Comparison of ENCODE assay signal across 15 cellular contexts in genomic region chr17:82006468-82007227, GRCh38. TPM values are rescaled to one million over a fixed set of nuclear protein-coding genes. Genes with fewer than 3 reads are reported as not detected.
DNase-seq lines count a peak whose midpoint lies in the region; ATAC-seq and TF ChIP-seq lines count a peak whose summit lies in the region.
"Had no signal": no experiment of that assay in that cellular context is flagged by ENCODE, and none has a peak within 500 bp of the region (broad histone marks: within the 10 kb centered on the region; RNA-seq: fewer than 3 reads in every experiment).

No MANE protein-coding gene starts in this region.

- CTCF ChIA-PET in activated CD4-positive, alpha-beta memory T cell treated with anti-CD3 and anti-CD28 coated beads, Interleukin-2, amount 10 ng/mL, durations not matched to agents 7 days and 5 days (lab: Charles Lee), result no interaction called here
- CTCF ChIA-PET in GM10248 (lab: Yijun Ruan, JAX), result no interaction called here

- no peaks in the 10 kb centered on the region for H3K9me3 Mint-ChIP-seq in activated CD4-positive, alpha-beta memory T cell treated with anti-CD3 and anti-CD28 coated beads, Interleukin-2, amount 10 ng/mL, durations not matched to agents 7 days and 5 days
- H3K9me3 Mint-ChIP-seq: activated naive CD4-positive, alpha-beta T cell treated with anti-CD3 and anti-CD28 coated beads, Interleukin-2, amount 50 U/mL, for 72 hours; CD4-positive, CD25-positive, alpha-beta regulatory T cell; stimulated activated naive B cell treated with anti-CD40 and anti-IgM and Interleukin-4, amounts not matched to agents 10 μg/mL and 1 μg/mL and 100 μg/mL, for 72 hours had no signal

- no peak for ATAC-seq in GM21619 (IDR thresholded peaks at IDR 0.05; ENCODE audit: unreplicated experiment)
- ATAC-seq: activated naive CD4-positive, alpha-beta T cell treated with anti-CD3 and anti-CD28 coated beads, Interleukin-2, amount 50 U/mL, for 72 hours; stimulated activated naive B cell treated with anti-CD40 and anti-IgM and Interleukin-4, amounts not matched to agents 10 μg/mL and 1 μg/mL and 100 μg/mL, for 72 hours had no signal

- no peaks in the 10 kb centered on the region for H3K4me1 Mint-ChIP-seq in activated CD4-positive, alpha-beta memory T cell treated with anti-CD3 and anti-CD28 coated beads, Interleukin-2, amount 10 ng/mL, durations not matched to agents 7 days and 5 days
- H3K4me1 Mint-ChIP-seq: CD4-positive, CD25-positive, alpha-beta regulatory T cell had no signal

- POLR2A ChIA-PET in activated CD4-positive, alpha-beta memory T cell treated with anti-CD3 and anti-CD28 coated beads, Interleukin-2, amount 10 ng/mL, durations not matched to agents 7 days and 5 days (lab: Charles Lee), result no interaction called here
- POLR2A ChIA-PET in GM10248 (lab: Yijun Ruan, JAX), result no interaction called here

- no peaks in the 10 kb centered on the region for H3K27me3 Mint-ChIP-seq in activated CD4-positive, alpha-beta memory T cell treated with anti-CD3 and anti-CD28 coated beads, Interleukin-2, amount 10 ng/mL, durations not matched to agents 7 days and 5 days
- H3K27me3 Mint-ChIP-seq: CD4-positive, CD25-positive, alpha-beta regulatory T cell; stimulated activated naive B cell treated with anti-CD40 and anti-IgM and Interleukin-4, amounts not matched to agents 10 μg/mL and 1 μg/mL and 100 μg/mL, for 72 hours had no signal

- no peaks in the 10 kb centered on the region for H3K27me3 ChIP-seq in MG63
- H3K27me3 ChIP-seq: dorsolateral prefrontal cortex had no signal

- H3K4me3 ChIP-seq in AG10803 (ENCODE audit: low read length) (no peak overlapping the region), MG63 (no peak overlapping the region)
- H3K4me3 ChIP-seq: lung had no signal

- H3K36me3 ChIP-seq in MG63, result peaks cover 11% of the 10 kb centered on the region

- DNase-seq in AG10803 (ENCODE audit: low read depth) (peak; percentile 43), MG63 (peak; percentile 85), cerebellar cortex (ENCODE audit: low spot score) (peak; percentile 78), midbrain (lab: John Stamatoyannopoulos, UW) (peak; percentile 52), middle frontal gyrus (ENCODE audit: extremely low spot score, low spot score) (no peak), GM10248 (ENCODE audit: extremely low spot score) (no peak)
- no peak for DNase-seq in activated CD4-positive, alpha-beta memory T cell treated with anti-CD3 and anti-CD28 coated beads, Interleukin-2, amount 10 ng/mL, durations not matched to agents 7 days and 5 days
- DNase-seq: CD4-positive, CD25-positive, alpha-beta regulatory T cell; NCI-H1436 treated with DMSO at 0.1 percent for 48 hours; stimulated activated CD4-positive, alpha-beta T cell treated with anti-CD3 and anti-CD28 coated beads, Interleukin-2, amount 100 ng/mL, for 48 hours; stimulated activated naive B cell treated with anti-CD40 and anti-IgM and Interleukin-4, amounts not matched to agents 10 μg/mL and 1 μg/mL and 100 μg/mL, for 72 hours had no signal

- no peaks in the 10 kb centered on the region for H3K36me3 Mint-ChIP-seq in activated CD4-positive, alpha-beta memory T cell treated with anti-CD3 and anti-CD28 coated beads, Interleukin-2, amount 10 ng/mL, durations not matched to agents 7 days and 5 days (ENCODE audit: low read depth)
- H3K36me3 Mint-ChIP-seq: activated naive CD4-positive, alpha-beta T cell treated with anti-CD3 and anti-CD28 coated beads, Interleukin-2, amount 50 U/mL, for 72 hours; CD4-positive, CD25-positive, alpha-beta regulatory T cell had no signal

- TF ChIP-seq CTCF in AG10803 (conservative IDR thresholded peaks at IDR 0.05; ENCODE audit: low read length) (no peak), GM10248 (IDR thresholded peaks at IDR 0.05; ENCODE audit: control extremely low read depth, extremely low read depth, low read depth, missing control alignments) (no peak)

- no peak overlapping the region for H3K27ac Mint-ChIP-seq in activated CD4-positive, alpha-beta memory T cell treated with anti-CD3 and anti-CD28 coated beads, Interleukin-2, amount 10 ng/mL, durations not matched to agents 7 days and 5 days
- H3K27ac Mint-ChIP-seq: activated naive CD4-positive, alpha-beta T cell treated with anti-CD3 and anti-CD28 coated beads, Interleukin-2, amount 50 U/mL, for 72 hours; CD4-positive, CD25-positive, alpha-beta regulatory T cell had no signal

- H3K9me3 ChIP-seq in MG63, result no peaks in the 10 kb centered on the region

- no peak overlapping the region for H3K4me3 Mint-ChIP-seq in activated CD4-positive, alpha-beta memory T cell treated with anti-CD3 and anti-CD28 coated beads, Interleukin-2, amount 10 ng/mL, durations not matched to agents 7 days and 5 days
- H3K4me3 Mint-ChIP-seq: CD4-positive, CD25-positive, alpha-beta regulatory T cell; stimulated activated naive B cell treated with anti-CD40 and anti-IgM and Interleukin-4, amounts not matched to agents 10 μg/mL and 1 μg/mL and 100 μg/mL, for 72 hours had no signal

RNA-seq across cellular contexts. Expression of gene CENPX, which starts 16.0 kb away (rescaled TPM):
- total RNA-seq in MG63 (2014; rRNA removed; shearing (Covaris generic); ENCODE audit: low replicate concordance), result 106 and 181 TPM in 2 replicates
- total RNA-seq in activated CD4-positive, alpha-beta memory T cell treated with anti-CD3 and anti-CD28 coated beads, Interleukin-2, amount 10 ng/mL, durations not matched to agents 7 days and 5 days, result 10 to 100 TPM; 52.7 to 54.7 TPM

RNA-seq across cellular contexts. Expression of gene LRRC45, which starts 16.5 kb away (rescaled TPM):
- total RNA-seq in MG63 (2014; rRNA removed; shearing (Covaris generic); ENCODE audit: low replicate concordance), result 31.7 and 33.0 TPM in 2 replicates
- total RNA-seq in activated CD4-positive, alpha-beta memory T cell treated with anti-CD3 and anti-CD28 coated beads, Interleukin-2, amount 10 ng/mL, durations not matched to agents 7 days and 5 days, result 10 to 100 TPM; 34.8 to 35.5 TPM

RNA-seq across cellular contexts. Expression of gene RAC3, which starts 24.8 kb away (rescaled TPM):
- 18.2 and 18.4 TPM in 2 replicates for total RNA-seq in MG63 (2014; rRNA removed; shearing (Covaris generic); ENCODE audit: low replicate concordance)
- 1 to 10 TPM; 7.9 to 8.1 TPM for total RNA-seq in activated CD4-positive, alpha-beta memory T cell treated with anti-CD3 and anti-CD28 coated beads, Interleukin-2, amount 10 ng/mL, durations not matched to agents 7 days and 5 days

RNA-seq across cellular contexts. Expression of gene ASPSCR1, which starts 29.2 kb away (rescaled TPM):
- total RNA-seq in MG63 (2014; rRNA removed; shearing (Covaris generic); ENCODE audit: low replicate concordance), result 43.5 and 78.0 TPM in 2 replicates
- 10 to 100 TPM; 25.3 to 29.9 TPM for total RNA-seq in activated CD4-positive, alpha-beta memory T cell treated with anti-CD3 and anti-CD28 coated beads, Interleukin-2, amount 10 ng/mL, durations not matched to agents 7 days and 5 days

RNA-seq across cellular contexts. Expression of gene DCXR, which starts 30.8 kb away (rescaled TPM):
- total RNA-seq in MG63 (2014; rRNA removed; shearing (Covaris generic); ENCODE audit: low replicate concordance), result 44.0 and 73.1 TPM in 2 replicates
- 10 to 100 TPM; 93.9 to 95.2 TPM for total RNA-seq in activated CD4-positive, alpha-beta memory T cell treated with anti-CD3 and anti-CD28 coated beads, Interleukin-2, amount 10 ng/mL, durations not matched to agents 7 days and 5 days

Comparison
In these comparisons a context has a peak if more than half of its experiments do, and no peak if none do; other contexts are left out.
1. DNase-seq: peak in AG10803 (single experiment), MG63 (single experiment), cerebellar cortex (single experiment) and midbrain (single experiment); none in middle frontal gyrus (single experiment), activated CD4-positive, alpha-beta memory T cell treated with anti-CD3 and anti-CD28 coated beads, Interleukin-2, amount 10 ng/mL, durations not matched to agents 7 days and 5 days (single experiment) and GM10248 (single experiment).